27 cellular contexts compared by ENCODE assay signal in the genomic region with DNA sequence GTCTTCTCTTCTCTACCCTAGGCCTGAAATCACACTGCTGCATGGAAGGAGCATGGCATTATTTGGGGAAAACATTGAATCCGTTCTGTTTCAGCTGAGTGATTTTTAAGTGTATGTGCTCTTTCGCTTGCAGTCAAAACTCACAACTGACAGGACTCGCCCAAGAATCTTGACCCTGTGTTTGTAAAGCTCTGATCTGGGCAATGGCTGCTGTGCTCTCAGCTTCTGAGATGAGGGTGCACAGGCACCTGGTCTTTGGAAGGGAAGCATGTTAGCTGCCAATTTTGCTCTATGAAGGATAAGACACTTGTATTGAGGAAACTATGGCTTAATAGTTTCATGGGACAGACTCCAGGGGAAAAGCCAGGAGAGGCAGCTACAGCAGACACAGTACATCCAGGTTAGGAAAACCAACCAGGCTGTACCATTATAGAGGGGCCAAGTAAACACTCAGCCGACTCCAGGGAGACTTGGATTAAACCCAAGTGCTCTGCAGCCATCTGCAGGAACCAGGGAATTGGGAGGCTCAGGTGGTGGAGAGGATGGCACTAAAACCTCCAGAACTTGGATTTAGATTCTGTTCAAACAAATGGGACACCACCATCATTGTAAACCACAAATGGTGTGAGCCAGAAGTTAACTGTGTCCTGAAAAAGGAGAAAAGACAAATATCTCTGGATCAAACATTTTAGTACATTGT. TPM values are rescaled to one million over a fixed set of nuclear protein-coding genes. Genes with fewer than 3 reads are reported as not detected.
DNase-seq lines count a peak whose midpoint lies in the region; ATAC-seq, FAIRE-seq and TF ChIP-seq lines count a peak whose summit lies in the region.
"Had no signal": no experiment of that assay in that cellular context is flagged by ENCODE, and none has a peak within 500 bp of the region (broad histone marks: within the 10 kb centered on the region; RNA-seq: fewer than 3 reads in every experiment).

No MANE protein-coding gene starts in this region.

- H3K27ac Mint-ChIP-seq in astrocyte (ENCODE audit: unreplicated experiment) = peak overlapping the region; percentile 28
- peak overlapping the region; percentile 57 for H3K27ac Mint-ChIP-seq in progenitor cell of endocrine pancreas
- no peak overlapping the region for H3K27ac Mint-ChIP-seq in activated naive CD8-positive, alpha-beta T cell treated with anti-CD3 and anti-CD28 coated beads, Interleukin-2, amount 50 U/mL, for 24 hours
- H3K27ac Mint-ChIP-seq: B cell; CD8-positive, alpha-beta T cell; T-cell had no signal

- no peak for ATAC-seq in HG03439 (IDR thresholded peaks at IDR 0.05; ENCODE audit: unreplicated experiment)
- no peak for ATAC-seq in activated naive CD8-positive, alpha-beta T cell treated with anti-CD3 and anti-CD28 coated beads, Interleukin-2, amount 50 U/mL, for 24 hours
- ATAC-seq: CD8-positive, alpha-beta T cell; T-cell had no signal

- H3K4me3 Mint-ChIP-seq in astrocyte (ENCODE audit: unreplicated experiment) = no peak overlapping the region
- no peak overlapping the region for H3K4me3 Mint-ChIP-seq in progenitor cell of endocrine pancreas (ENCODE audit: low read depth)
- H3K4me3 Mint-ChIP-seq in activated naive CD8-positive, alpha-beta T cell treated with anti-CD3 and anti-CD28 coated beads, Interleukin-2, amount 50 U/mL, for 24 hours = no peak overlapping the region
- H3K4me3 Mint-ChIP-seq: B cell; CD8-positive, alpha-beta T cell; T-cell had no signal

- no peak overlapping the region for H3K27ac ChIP-seq in astrocyte (ENCODE audit: low read depth, low read length)
- H3K27ac ChIP-seq: 22Rv1, C4-2B, KMS-11, SJSA1 had no signal

- no peaks in the 10 kb centered on the region for H3K36me3 ChIP-seq in astrocyte (ENCODE audit: insufficient read depth, low read length)
- H3K36me3 ChIP-seq: SJSA1 had no signal

- no peak for FAIRE-seq in astrocyte (lab: Jason Lieb, UNC)
- FAIRE-seq: GM12891, H1 had no signal

- H3K4me2 ChIP-seq in astrocyte (ENCODE audit: low read length) = no peak overlapping the region
- H3K4me2 ChIP-seq: KMS-11 had no signal

- H3K27me3 ChIP-seq in astrocyte (ENCODE audit: insufficient read depth, low read length) = no peaks in the 10 kb centered on the region
- H3K27me3 ChIP-seq: SJSA1 had no signal

- H3K27me3 Mint-ChIP-seq in astrocyte (ENCODE audit: low read depth, unreplicated experiment) (peaks cover 3% of the 10 kb centered on the region), progenitor cell of endocrine pancreas (no peaks in the 10 kb centered on the region)
- peaks cover 6% of the 10 kb centered on the region for H3K27me3 Mint-ChIP-seq in activated naive CD8-positive, alpha-beta T cell treated with anti-CD3 and anti-CD28 coated beads, Interleukin-2, amount 50 U/mL, for 24 hours

- H3K4me1 ChIP-seq in astrocyte (ENCODE audit: insufficient read depth, low read length) = no peaks in the 10 kb centered on the region

- H3K9ac ChIP-seq in astrocyte (ENCODE audit: low read length) = no peak overlapping the region
- H3K9ac ChIP-seq: KMS-11 had no signal

- H4K20me1 ChIP-seq in astrocyte (ENCODE audit: insufficient read depth, low read length) = no peaks in the 10 kb centered on the region

- H3K9me3 Mint-ChIP-seq in astrocyte (ENCODE audit: unreplicated experiment) (peaks cover 8% of the 10 kb centered on the region), progenitor cell of endocrine pancreas (ENCODE audit: low read depth) (peaks cover 12% of the 10 kb centered on the region)
- H3K9me3 Mint-ChIP-seq in activated naive CD8-positive, alpha-beta T cell treated with anti-CD3 and anti-CD28 coated beads, Interleukin-2, amount 50 U/mL, for 24 hours = no peaks in the 10 kb centered on the region
- H3K9me3 Mint-ChIP-seq: CD8-positive, alpha-beta T cell had no signal

- H3K36me3 Mint-ChIP-seq in astrocyte (ENCODE audit: low read depth, unreplicated experiment) (no peaks in the 10 kb centered on the region), progenitor cell of endocrine pancreas (ENCODE audit: insufficient read depth) (no peaks in the 10 kb centered on the region)
- no peaks in the 10 kb centered on the region for H3K36me3 Mint-ChIP-seq in activated naive CD8-positive, alpha-beta T cell treated with anti-CD3 and anti-CD28 coated beads, Interleukin-2, amount 50 U/mL, for 24 hours (ENCODE audit: low read depth)
- H3K36me3 Mint-ChIP-seq: CD8-positive, alpha-beta T cell; T-cell had no signal

- TF ChIP-seq CTCF in astrocyte (IDR thresholded peaks at IDR 0.05; ENCODE audit: insufficient read depth, low read depth, low read length) (no peak), progenitor cell of endocrine pancreas (IDR thresholded peaks at IDR 0.05; ENCODE audit: unreplicated experiment) (no peak)

- no peak overlapping the region for H3K4me3 ChIP-seq in astrocyte (ENCODE audit: insufficient read depth, low read depth, low read length)
- H3K4me3 ChIP-seq: SJSA1 had no signal

- no peaks in the 10 kb centered on the region for H3K9me3 ChIP-seq in astrocyte (ENCODE audit: insufficient read depth, low read depth, low read length)
- H3K9me3 ChIP-seq: Caco-2, SJSA1 had no signal

- H3K79me2 ChIP-seq in astrocyte (ENCODE audit: insufficient read depth, low read length) = no peaks in the 10 kb centered on the region

- H2AFZ ChIP-seq in astrocyte (ENCODE audit: low read depth, low read length) = no peak overlapping the region

- DNase-seq in DMS79 treated with DMSO at 0.1 percent for 48 hours (lab: John Stamatoyannopoulos, UW) (peak; percentile 21), DMS79 (lab: John Stamatoyannopoulos, UW) (no peak), NCI-H2029 treated with DMSO at 0.1 percent for 48 hours (lab: John Stamatoyannopoulos, UW) (peak; percentile 57), astrocyte (ENCODE audit: low read depth) (no peak), progenitor cell of endocrine pancreas (ENCODE audit: low spot score, unreplicated experiment) (no peak), NCI-H345 (lab: John Stamatoyannopoulos, UW) (no peak)
- no peak for DNase-seq in activated naive CD8-positive, alpha-beta T cell treated with anti-CD3 and anti-CD28 coated beads, Interleukin-2, amount 50 U/mL, for 24 hours
- DNase-seq: Caco-2; CD8-positive, alpha-beta T cell; GF-D8; HCEC 1CT; IMR-90; NCI-H1048; NCI-H146; NCI-H510A; Right ventricle myocardium superior; RPMI8226; T-cell had no signal

- peaks cover 10% of the 10 kb centered on the region for H3K4me1 Mint-ChIP-seq in astrocyte (ENCODE audit: low read depth, unreplicated experiment)
- peaks cover 33% of the 10 kb centered on the region for H3K4me1 Mint-ChIP-seq in progenitor cell of endocrine pancreas (ENCODE audit: low read depth)
- H3K4me1 Mint-ChIP-seq in activated naive CD8-positive, alpha-beta T cell treated with anti-CD3 and anti-CD28 coated beads, Interleukin-2, amount 50 U/mL, for 24 hours = no peaks in the 10 kb centered on the region
- H3K4me1 Mint-ChIP-seq: B cell, T-cell had no signal

RNA-seq across cellular contexts. Expression of gene LYZL1, which starts 43.3 kb away (rescaled TPM):
- not detected in 2 replicates for total RNA-seq in astrocyte
- not detected in 2 replicates for total RNA-seq in progenitor cell of endocrine pancreas
- total RNA-seq: B cell; Caco-2; CD8-positive, alpha-beta T cell; H1; IMR-90; Right ventricle myocardium superior; SJSA1; T-cell; T-helper 2 cell treated with Interferon-gamma antibody and Interleukin-4, amounts not matched to agents 100 ng/mL and 5 ng/mL, for 36 hours had no signal

Comparison
In these comparisons a context has a peak if more than half of its experiments do, and no peak if none do; other contexts are left out.
1. DNase-seq: peak in DMS79 treated with DMSO at 0.1 percent for 48 hours (single experiment) and NCI-H2029 treated with DMSO at 0.1 percent for 48 hours (single experiment); none in DMS79 (single experiment), astrocyte (single experiment), progenitor cell of endocrine pancreas (single experiment), NCI-H345 (single experiment) and activated naive CD8-positive, alpha-beta T cell treated with anti-CD3 and anti-CD28 coated beads, Interleukin-2, amount 50 U/mL, for 24 hours (single experiment).